ENCODE assay signal across 21 cellular contexts in genomic region chr3:169347597-169347996, GRCh38.
"Had no signal": no experiment of that assay in that cellular context is flagged by ENCODE, and none has a peak within 500 bp of the region (broad histone marks: within the 10 kb centered on the region; RNA-seq: fewer than 3 reads in every experiment).

No MANE protein-coding gene starts in this region.

- ATAC-seq: esophagus mucosa; left cardiac atrium; left lung; naive thymus-derived CD8-positive, alpha-beta T cell; pancreas; right lobe of liver; stimulated activated naive B cell treated with anti-CD40 and anti-IgM and Interleukin-4, amounts not matched to agents 10 μg/mL and 1 μg/mL and 100 μg/mL, for 72 hours had no signal

- H3K9me3 ChIP-seq: left lung, pancreas, right lobe of liver, suprapubic skin, transverse colon, vagina had no signal

- DNase-seq: dorsolateral prefrontal cortex; effector CD4-positive, alpha-beta T cell; head of caudate nucleus; left cardiac atrium; left lung; mesenchymal stem cell; midbrain; naive thymus-derived CD8-positive, alpha-beta T cell; nephron progenitor cell; occipital lobe; pancreas; right lobe of liver; small intestine; stimulated activated CD4-positive, alpha-beta T cell treated with anti-CD3 and anti-CD28 coated beads, Interleukin-15, amount 100 ng/mL, for 24 hours; stimulated activated CD4-positive, alpha-beta T cell treated with anti-CD3 and anti-CD28 coated beads, Interleukin-2, amount 100 ng/mL, for 48 hours; stimulated activated naive B cell treated with anti-CD40 and anti-IgM and Interleukin-4, amounts not matched to agents 10 μg/mL and 1 μg/mL and 100 μg/mL, for 72 hours; transverse colon had no signal

- H3K27ac Mint-ChIP-seq: naive thymus-derived CD8-positive, alpha-beta T cell; nephron progenitor cell; stimulated activated naive B cell treated with anti-CD40 and anti-IgM and Interleukin-4, amounts not matched to agents 10 μg/mL and 1 μg/mL and 100 μg/mL, for 72 hours; stimulated activated naive CD8-positive, alpha-beta T cell treated with anti-CD3 and anti-CD28 coated beads, Interleukin-15, Interleukin-2, amounts not matched to agents 100 ng/mL and 50 ng/mL, for 24 hours had no signal

- H3K4me3 ChIP-seq: dorsolateral prefrontal cortex, left lung, pancreas, right lobe of liver, suprapubic skin, transverse colon, vagina had no signal

- H3K4me1 ChIP-seq: right lobe of liver, suprapubic skin, vagina had no signal

- H3K36me3 Mint-ChIP-seq: naive thymus-derived CD8-positive, alpha-beta T cell; stimulated activated naive B cell treated with anti-CD40 and anti-IgM and Interleukin-4, amounts not matched to agents 10 μg/mL and 1 μg/mL and 100 μg/mL, for 72 hours had no signal

- H3K27me3 ChIP-seq: pancreas, right lobe of liver, transverse colon, vagina had no signal

- H3K9me3 Mint-ChIP-seq: naive thymus-derived CD8-positive, alpha-beta T cell; nephron progenitor cell; stimulated activated naive B cell treated with anti-CD40 and anti-IgM and Interleukin-4, amounts not matched to agents 10 μg/mL and 1 μg/mL and 100 μg/mL, for 72 hours; stimulated activated naive CD8-positive, alpha-beta T cell treated with anti-CD3 and anti-CD28 coated beads, Interleukin-15, Interleukin-2, amounts not matched to agents 100 ng/mL and 50 ng/mL, for 24 hours had no signal

- H3K36me3 ChIP-seq: left lung, pancreas, right lobe of liver, suprapubic skin, transverse colon, vagina had no signal

- H3K4me3 Mint-ChIP-seq: naive thymus-derived CD8-positive, alpha-beta T cell; nephron progenitor cell; stimulated activated naive B cell treated with anti-CD40 and anti-IgM and Interleukin-4, amounts not matched to agents 10 μg/mL and 1 μg/mL and 100 μg/mL, for 72 hours; stimulated activated naive CD8-positive, alpha-beta T cell treated with anti-CD3 and anti-CD28 coated beads, Interleukin-15, Interleukin-2, amounts not matched to agents 100 ng/mL and 50 ng/mL, for 24 hours had no signal

- H3K27ac ChIP-seq: dorsolateral prefrontal cortex, left lung, pancreas, right lobe of liver, suprapubic skin, transverse colon, vagina had no signal
